25 cellular contexts compared by ENCODE assay signal in the genomic region with DNA sequence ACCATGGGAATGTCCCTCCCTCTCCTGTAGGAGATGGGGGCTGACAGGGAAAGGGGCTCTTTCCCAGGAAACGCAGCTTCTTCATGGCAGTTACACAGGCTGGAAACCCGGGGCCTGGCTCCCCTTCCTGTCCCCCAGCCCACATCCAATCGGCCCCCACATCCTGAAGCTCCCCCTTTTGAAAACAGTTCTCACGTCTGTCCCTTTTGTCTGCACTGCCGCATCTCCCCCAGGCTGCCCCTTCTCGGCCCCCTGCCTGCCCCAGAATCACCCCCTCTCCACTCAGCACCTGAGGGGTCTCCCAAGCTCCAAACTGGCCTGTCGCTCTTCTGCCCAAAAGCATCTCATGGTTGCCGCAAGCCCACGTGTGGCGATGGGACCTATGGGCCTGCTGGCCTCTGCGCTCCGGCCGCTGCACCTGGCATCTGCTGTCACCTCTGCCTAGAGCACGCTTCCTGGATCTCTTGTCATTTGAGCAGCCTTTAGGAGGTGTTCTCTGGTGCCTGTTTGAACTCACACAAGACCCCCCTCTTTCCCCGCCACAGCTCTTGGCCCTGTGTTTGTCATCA. TPM values are rescaled to one million over a fixed set of nuclear protein-coding genes. Genes with fewer than 3 reads are reported as not detected.
DNase-seq lines count a peak whose midpoint lies in the region; ATAC-seq, FAIRE-seq and TF ChIP-seq lines count a peak whose summit lies in the region.
"Had no signal": no experiment of that assay in that cellular context is flagged by ENCODE, and none has a peak within 500 bp of the region (broad histone marks: within the 10 kb centered on the region; RNA-seq: fewer than 3 reads in every experiment).

No MANE protein-coding gene starts in this region.

- no peak overlapping the region for H3K4ac ChIP-seq in trophoblast cell (ENCODE audit: low read depth, low read length)

- H3K36me3 ChIP-seq in WERI-Rb-1: peaks cover 47% of the 10 kb centered on the region
- H3K36me3 ChIP-seq in esophagus squamous epithelium: no peaks in the 10 kb centered on the region
- H3K36me3 ChIP-seq in trophoblast cell (ENCODE audit: control insufficient read depth in 1 of 2, insufficient read depth in 2 of 2, low read length in 2 of 2): no peaks in the 10 kb centered on the region
- H3K36me3 ChIP-seq: SJSA1 had no signal

- no peak overlapping the region for H4K8ac ChIP-seq in trophoblast cell (ENCODE audit: low read depth, low read length)

- H3K4me1 ChIP-seq in A549 (peaks cover 44% of the 10 kb centered on the region), esophagus squamous epithelium (peaks cover 6 to 39% (median 15%) of the 10 kb centered on the region in 3 donors), trophoblast cell (ENCODE audit: control insufficient read depth in 1 of 2, insufficient read depth in 2 of 2, low read length in 2 of 2) (peaks cover 9% of the 10 kb centered on the region in 2 experiments)

- no peak overlapping the region for H2AFZ ChIP-seq in trophoblast cell (ENCODE audit: insufficient read depth, low read length, poor library complexity)

- no peaks in the 10 kb centered on the region for H3K79me2 ChIP-seq in trophoblast cell (ENCODE audit: control insufficient read depth, insufficient read depth, low read length, poor library complexity)

- intact Hi-C loops in esophagus squamous epithelium (cut with DNase I): no loop called here
- intact Hi-C loops in activated CD8-positive, alpha-beta T cell treated with anti-CD3 and anti-CD28 coated beads for 36 hours (cut with micrococcal nuclease): no loop called here

- H3K27me3 Mint-ChIP-seq in activated CD8-positive, alpha-beta T cell treated with anti-CD3 and anti-CD28 coated beads for 36 hours: no peaks in the 10 kb centered on the region

- no peak for TF ChIP-seq RAD21 in A549 (conservative IDR thresholded peaks at IDR 0.05 in 1 of 2, IDR thresholded peaks at IDR 0.05 in 1 of 2)

- ATAC-seq in A549 (no peak), GM18909 (IDR thresholded peaks at IDR 0.05; ENCODE audit: poor library complexity, unreplicated experiment) (no peak)
- ATAC-seq in activated CD8-positive, alpha-beta T cell treated with anti-CD3 and anti-CD28 coated beads for 36 hours: no peak
- ATAC-seq: CD8-positive, alpha-beta T cell had no signal

- H2BK12ac ChIP-seq in trophoblast cell (ENCODE audit: low read length): no peak overlapping the region

- H3K4me1 Mint-ChIP-seq in activated CD8-positive, alpha-beta T cell treated with anti-CD3 and anti-CD28 coated beads for 36 hours (ENCODE audit: low read depth): no peaks in the 10 kb centered on the region

- no peak overlapping the region for H3K18ac ChIP-seq in trophoblast cell (ENCODE audit: low read length)

- TF ChIP-seq EP300 in A549 (IDR thresholded peaks at IDR 0.05): no peak

- peaks cover 9% of the 10 kb centered on the region; the same call in 1 of the 3 replicates for H3K9me3 ChIP-seq in A549
- no peaks in the 10 kb centered on the region for H3K9me3 ChIP-seq in WERI-Rb-1 (ENCODE audit: severe bottlenecking)
- peaks cover 0 to 9% (median 3%) of the 10 kb centered on the region in 3 donors for H3K9me3 ChIP-seq in esophagus squamous epithelium
- H3K9me3 ChIP-seq in trophoblast cell (ENCODE audit: insufficient read depth, low read depth, low read length): no peaks in the 10 kb centered on the region

- peaks cover 3% of the 10 kb centered on the region for H3K36me3 Mint-ChIP-seq in activated CD8-positive, alpha-beta T cell treated with anti-CD3 and anti-CD28 coated beads for 36 hours (ENCODE audit: low read depth)

- no peak overlapping the region for H3K23ac ChIP-seq in trophoblast cell (ENCODE audit: low read length)

- no peak overlapping the region for H3K4me2 ChIP-seq in A549
- no peak overlapping the region for H3K4me2 ChIP-seq in trophoblast cell (ENCODE audit: low read length)

- no peak for TF ChIP-seq CTCF in A549 (IDR thresholded peaks at IDR 0.05)
- no peak for TF ChIP-seq CTCF in WERI-Rb-1 (IDR thresholded peaks at IDR 0.05; ENCODE audit: low read depth, low read length)
- no peak for TF ChIP-seq CTCF in esophagus squamous epithelium (IDR thresholded peaks at IDR 0.05)
- TF ChIP-seq CTCF in activated CD8-positive, alpha-beta T cell treated with anti-CD3 and anti-CD28 coated beads for 36 hours (IDR thresholded peaks at IDR 0.05): no peak

- 93% methylated on average over 12 of the region's 15 CpGs for WGBS in A549 (ENCODE audit: missing lambda C conversion rate)
- WGBS in esophagus squamous epithelium, 2 donors: 75 to 84% methylated on average over 7 to 13 of the region's 15 CpGs
- no CpG with 5 or more reads among the region's 15 CpGs for WGBS in trophoblast cell (ENCODE audit: extremely low coverage, insufficient coverage, insufficient read length)

- no peak for FAIRE-seq in A549 (lab: Jason Lieb, UNC)
- FAIRE-seq: G401.6, RCC 7860 had no signal

- H3K79me1 ChIP-seq in trophoblast cell (ENCODE audit: low read length): peaks cover 7% of the 10 kb centered on the region

- no peak overlapping the region for H3K4me3 Mint-ChIP-seq in activated CD8-positive, alpha-beta T cell treated with anti-CD3 and anti-CD28 coated beads for 36 hours
- H3K4me3 Mint-ChIP-seq: CD8-positive, alpha-beta T cell had no signal

- CTCF ChIA-PET in A549 (lab: Yijun Ruan, JAX): interaction anchor here (1.5 kb wide), 1 partner anchor 9 kb away, joined by 3 read pairs; no protein-coding TSS in a partner anchor
- CTCF ChIA-PET in activated CD8-positive, alpha-beta T cell treated with anti-CD3 and anti-CD28 coated beads for 36 hours (lab: Charles Lee): no interaction called here

- H3K4me3 ChIP-seq in A549: no peak overlapping the region
- peak overlapping the region; percentile 66 for H3K4me3 ChIP-seq in WERI-Rb-1 (ENCODE audit: low read depth, low read length)
- no peak overlapping the region for H3K4me3 ChIP-seq in esophagus squamous epithelium
- no peak overlapping the region for H3K4me3 ChIP-seq in trophoblast cell (ENCODE audit: low read depth, low read length)
- H3K4me3 ChIP-seq: SJSA1 had no signal

- no peak overlapping the region for H4K91ac ChIP-seq in trophoblast cell (ENCODE audit: low read depth, low read length)

- H3K27me3 ChIP-seq in WERI-Rb-1 (ENCODE audit: insufficient read depth, low read depth, severe bottlenecking): no peaks in the 10 kb centered on the region
- H3K27me3 ChIP-seq in esophagus squamous epithelium: no peaks in the 10 kb centered on the region
- no peaks in the 10 kb centered on the region for H3K27me3 ChIP-seq in trophoblast cell (ENCODE audit: insufficient read depth, low read length)
- H3K27me3 ChIP-seq: SJSA1 had no signal

- H3K27ac ChIP-seq in A549 (peak overlapping the region; percentile 67 to 94; a peak in 4 of 6 replicates), WERI-Rb-1 (peak overlapping the region; percentile 90), esophagus squamous epithelium (peak overlapping the region in 3 of 4 donors; percentile 9 to 62 (median 46)), trophoblast cell (ENCODE audit: low read depth, low read length) (no peak overlapping the region)
- H3K27ac ChIP-seq: SJSA1 had no signal

- H3K9ac ChIP-seq in trophoblast cell (ENCODE audit: low read length): no peak overlapping the region

- H2BK5ac ChIP-seq in trophoblast cell (ENCODE audit: low read depth, low read length, poor library complexity): no peak overlapping the region

- no peak overlapping the region for H4K12ac ChIP-seq in trophoblast cell (ENCODE audit: low read depth, low read length)

- TF ChIP-seq POLR2A in A549 (IDR thresholded peaks at IDR 0.05; ENCODE audit: low read length) (no peak), esophagus squamous epithelium (IDR thresholded peaks at IDR 0.05) (no peak)

- no peak overlapping the region for H3K14ac ChIP-seq in trophoblast cell (ENCODE audit: low read length)

- no peak overlapping the region for H2BK120ac ChIP-seq in trophoblast cell (ENCODE audit: insufficient read depth, low read length, poor library complexity)

- POLR2A ChIA-PET in A549 (lab: Yijun Ruan, JAX): no interaction called here
- POLR2A ChIA-PET in activated CD8-positive, alpha-beta T cell treated with anti-CD3 and anti-CD28 coated beads for 36 hours (lab: Charles Lee): no interaction called here

- peaks cover 7% of the 10 kb centered on the region for H3K9me3 Mint-ChIP-seq in activated CD8-positive, alpha-beta T cell treated with anti-CD3 and anti-CD28 coated beads for 36 hours

- H3K27ac Mint-ChIP-seq in activated CD8-positive, alpha-beta T cell treated with anti-CD3 and anti-CD28 coated beads for 36 hours: no peak overlapping the region
- H3K27ac Mint-ChIP-seq: CD8-positive, alpha-beta T cell had no signal

- DNase-seq in A549 (ENCODE audit: low read depth in 1 of 2, low spot score in 1 of 2): no peak
- no peak for DNase-seq in WERI-Rb-1
- DNase-seq in esophagus squamous epithelium (lab: John Stamatoyannopoulos, UW): no peak
- DNase-seq in trophoblast cell: no peak
- no peak for DNase-seq in stimulated activated naive CD4-positive, alpha-beta T cell treated with Interleukin-2 at 50 U/mL for 16 hours (lab: John Stamatoyannopoulos, UW)
- no peak for DNase-seq in NCI-H446 (lab: John Stamatoyannopoulos, UW)
- DNase-seq in activated CD8-positive, alpha-beta T cell treated with anti-CD3 and anti-CD28 coated beads for 36 hours: no peak
- DNase-seq: 8988T; AML-193; C1 segment of cervical spinal cord; CD8-positive, alpha-beta T cell; DMS153; H7; Karpas-422; NCI-H1694; NCI-H2081; NCI-H2171; NCI-H345; NCI-H524 treated with DMSO at 0.1 percent for 48 hours; OCI-M1 had no signal

- H2AK5ac ChIP-seq in trophoblast cell (ENCODE audit: low read length): peak overlapping the region; percentile 15

TF ChIP-seq in A549, 52 proteins besides CTCF, POLR2A, EP300 and RAD21 (continues in another document):
- TF ChIP-seq MYC (IDR thresholded peaks at IDR 0.05; ENCODE audit: borderline replicate concordance, low read length) (no peak), RNF2 (IDR thresholded peaks at IDR 0.05; ENCODE audit: borderline replicate concordance, low read depth) (no peak)

RNA-seq across cellular contexts. Expression of gene SLC1A7, which starts 0.9 kb away (rescaled TPM):
- 0.12 TPM in 2 replicates for polyA plus RNA-seq in A549 (2011; rRNA removed)
- 0.08 and 0.09 TPM in 2 replicates for polyA plus RNA-seq in A549 (2012; cell fraction: cytosol; rRNA removed)
- polyA plus RNA-seq in A549 (2012; cell fraction: nucleus; rRNA removed): 0.24 and 0.25 TPM in 2 replicates
- polyA plus RNA-seq in A549 (2017; fragmentation: RNase III; extraction: RNeasy Plus Mini Kit Qiagen cat#74134 plus additional on column Dnase treatment): 0.03 to 0.07 TPM (median 0.04 TPM) in 3 replicates
- 0.12 TPM in 1 of 2 replicates, not detected in the other for polyA minus RNA-seq in A549 (2011; rRNA and poly(A)+ RNA removed)
- total RNA-seq in esophagus squamous epithelium: under 1 TPM in 1 of 4 donors, not detected in 3; 0.57 TPM
- 0.03 and 0.04 TPM in 2 replicates for polyA plus RNA-seq in trophoblast cell (2013)
- not detected for total RNA-seq in activated CD8-positive, alpha-beta T cell treated with anti-CD3 and anti-CD28 coated beads for 36 hours
- total RNA-seq: CD8-positive, alpha-beta T cell; Daoy; H7 had no signal

RNA-seq across cellular contexts. Expression of gene CPT2, which starts 55.1 kb away (rescaled TPM):
- 8.4 and 10.0 TPM in 2 replicates for polyA plus RNA-seq in A549 (2011; rRNA removed)
- polyA plus RNA-seq in A549 (2012; cell fraction: cytosol; rRNA removed): 6.3 and 7.7 TPM in 2 replicates
- 6.0 and 6.4 TPM in 2 replicates for polyA plus RNA-seq in A549 (2012; cell fraction: nucleus; rRNA removed)
- 5.5 to 5.9 TPM (median 5.6 TPM) in 3 replicates for polyA plus RNA-seq in A549 (2017; fragmentation: RNase III; extraction: RNeasy Plus Mini Kit Qiagen cat#74134 plus additional on column Dnase treatment)
- polyA minus RNA-seq in A549 (2011; rRNA and poly(A)+ RNA removed): 8.7 and 9.1 TPM in 2 replicates
- 10 to 100 TPM; 20.0 to 37.3 (median 27.1) TPM for total RNA-seq in esophagus squamous epithelium
- 11.5 and 11.9 TPM in 2 replicates for polyA plus RNA-seq in trophoblast cell (2013)
- 10 to 100 TPM; 17.8 to 18.6 TPM for total RNA-seq in activated CD8-positive, alpha-beta T cell treated with anti-CD3 and anti-CD28 coated beads for 36 hours
